25 cellular contexts compared by ENCODE assay signal in genomic region chr17:37261286-37261685, GRCh38.
DNase-seq lines count a peak whose midpoint lies in the region; FAIRE-seq and TF ChIP-seq lines count a peak whose summit lies in the region.
"Had no signal": no experiment of that assay in that cellular context is flagged by ENCODE, and none has a peak within 500 bp of the region (broad histone marks: within the 10 kb centered on the region; RNA-seq: fewer than 3 reads in every experiment).

No MANE protein-coding gene starts in this region.

- BruUV-seq in PC-9 (replicated peaks; lab: Mats Ljungman, UMichigan): no TSS peak

- H3K27me3 Mint-ChIP-seq in glutamatergic neuron (ENCODE audit: unreplicated experiment): no peaks in the 10 kb centered on the region
- H3K27me3 Mint-ChIP-seq: CD4-positive, alpha-beta T cell; memory B cell; T-cell had no signal

- no peak overlapping the region for H3K4me3 Mint-ChIP-seq in glutamatergic neuron (ENCODE audit: unreplicated experiment)
- H3K4me3 Mint-ChIP-seq: CD4-positive, alpha-beta T cell; memory B cell; T-cell had no signal

- DNase-seq in AG09319 (ENCODE audit: extremely low read depth, low read depth) (peak; percentile 37), HCEC 1CT (peak; percentile 39), adipocyte (ENCODE audit: low read depth) (peak; percentile 32), fibroblast of villous mesenchyme (ENCODE audit: low read depth) (peak; percentile 28), NCI-H2029 treated with DMSO at 0.1 percent for 48 hours (lab: John Stamatoyannopoulos, UW) (no peak), H54 (ENCODE audit: insufficient read length, low spot score) (no peak), glutamatergic neuron (no peak), PC-9 (no peak)
- DNase-seq: activated CD4-positive, alpha-beta T cell treated with anti-CD3 and anti-CD28 coated beads, Interleukin-2, amount 50 U/mL, for 1 hour; activated CD8-positive, alpha-beta memory T cell treated with anti-CD3 and anti-CD28 coated beads, Interleukin-2, amount 50 U/mL, for 48 hours; activated effector memory CD4-positive, alpha-beta T cell treated with anti-CD3 and anti-CD28 coated beads, Interleukin-2, amount 50 U/mL, for 16 hours; adrenal gland; CD4-positive, alpha-beta T cell; cerebellar nuclear complex; effector CD8-positive, alpha-beta T cell; Karpas-422; kidney; NCI-H146; psoas muscle; SHP77; spleen; stimulated activated CD4-positive, alpha-beta T cell treated with anti-CD3 and anti-CD28 coated beads, Interleukin-4, amount 100 ng/mL, for 4 hours; T-cell had no signal

- no peaks in the 10 kb centered on the region for H3K4me1 Mint-ChIP-seq in glutamatergic neuron (ENCODE audit: low read depth, unreplicated experiment)
- H3K4me1 Mint-ChIP-seq: memory B cell, T-cell had no signal

- H3K36me3 ChIP-seq in adipocyte (ENCODE audit: control insufficient read depth, insufficient read depth, low read length, severe bottlenecking) (peaks cover 95% of the 10 kb centered on the region), PC-9 (ENCODE audit: low read depth) (peaks cover 55% of the 10 kb centered on the region)

- no peaks in the 10 kb centered on the region for H3K4me1 ChIP-seq in adipocyte (ENCODE audit: control insufficient read depth, insufficient read depth, low read length)
- no peaks in the 10 kb centered on the region for H3K4me1 ChIP-seq in PC-9 (replicated peaks; ENCODE audit: insufficient read depth)
- H3K4me1 ChIP-seq: adrenal gland, psoas muscle, spleen had no signal

- 0 out of 2 replicates have a peak, but pooled peaks cover 6% of the 10 kb centered on the region for H3K79me2 ChIP-seq in PC-9 (ENCODE audit: low read depth)

- no peaks in the 10 kb centered on the region for H3K9me3 Mint-ChIP-seq in glutamatergic neuron (ENCODE audit: unreplicated experiment)

- no peak overlapping the region for H3K9ac ChIP-seq in adipocyte (ENCODE audit: low read length)

- peaks cover 6% of the 10 kb centered on the region; the same call in 1 of the 2 replicates for H4K20me1 ChIP-seq in PC-9 (ENCODE audit: insufficient read depth)

- H3K4me3 ChIP-seq in adipocyte (ENCODE audit: low read length): no peak overlapping the region
- no peak overlapping the region for H3K4me3 ChIP-seq in fibroblast of villous mesenchyme (ENCODE audit: low read depth, low read length)
- no peak overlapping the region for H3K4me3 ChIP-seq in PC-9
- H3K4me3 ChIP-seq: adrenal gland, psoas muscle, spleen had no signal

- H3K27me3 ChIP-seq in adipocyte (replicated peaks; ENCODE audit: control insufficient read depth, insufficient read depth, low read length) (no peaks in the 10 kb centered on the region), PC-9 (ENCODE audit: insufficient read depth, low read depth) (no peaks in the 10 kb centered on the region)
- H3K27me3 ChIP-seq: adrenal gland, spleen had no signal

- H3K4me2 ChIP-seq in PC-9: no peak overlapping the region

- no peaks in the 10 kb centered on the region for H3K9me2 ChIP-seq in PC-9 (ENCODE audit: insufficient read depth)

- H3K9me3 ChIP-seq in adipocyte (ENCODE audit: control insufficient read depth, low read length) (peaks cover 11% of the 10 kb centered on the region), PC-9 (ENCODE audit: insufficient read depth, low read depth) (no peaks in the 10 kb centered on the region; the same call in 1 of the 2 replicates)
- H3K9me3 ChIP-seq: adrenal gland, psoas muscle had no signal

- H3K27ac ChIP-seq in PC-9: no peak overlapping the region
- H3K27ac ChIP-seq: adrenal gland, psoas muscle, spleen had no signal

- no peak for TF ChIP-seq POLR2A in H54 (IDR thresholded peaks at IDR 0.05; ENCODE audit: low read depth, low read length)

- POLR2A ChIA-PET in PC-9 (lab: Charles Lee; ENCODE audit: unreplicated experiment): no interaction called here

- CTCF ChIA-PET in PC-9 (lab: Charles Lee): no interaction called here

- H3K27ac Mint-ChIP-seq in glutamatergic neuron (ENCODE audit: unreplicated experiment): no peak overlapping the region
- H3K27ac Mint-ChIP-seq: CD4-positive, alpha-beta T cell; memory B cell; T-cell had no signal

- peaks cover 51% of the 10 kb centered on the region for H3F3A ChIP-seq in PC-9 (ENCODE audit: insufficient read depth, low read depth)

- H2AFZ ChIP-seq in PC-9: no peak overlapping the region

- no peak for FAIRE-seq in H54 (lab: Jason Lieb, UNC)
- FAIRE-seq: kidney, urothelium cell line had no signal

- intact Hi-C loops in PC-9 (cut with micrococcal nuclease; ENCODE audit: unreplicated experiment): no loop called here

- peaks cover 9% of the 10 kb centered on the region for H3K36me3 Mint-ChIP-seq in glutamatergic neuron (ENCODE audit: unreplicated experiment)

- TF ChIP-seq CTCF in AG09319 (IDR thresholded peaks at IDR 0.05; ENCODE audit: low read depth, low read length) (no peak), fibroblast of villous mesenchyme (IDR thresholded peaks at IDR 0.05; ENCODE audit: insufficient read depth, low read depth, low read length) (no peak), glutamatergic neuron (IDR thresholded peaks at IDR 0.05; ENCODE audit: partially characterized antibody, unreplicated experiment) (no peak), PC-9 (conservative IDR thresholded peaks at IDR 0.05) (no peak)

Comparison
In these comparisons a context has a peak if more than half of its experiments do, and no peak if none do; other contexts are left out.
1. DNase-seq: peak in AG09319 (single experiment), HCEC 1CT (single experiment), adipocyte (single experiment) and fibroblast of villous mesenchyme (single experiment); none in NCI-H2029 treated with DMSO at 0.1 percent for 48 hours (single experiment), H54 (single experiment), glutamatergic neuron (single experiment) and PC-9 (0 of 2).